Comparison of ENCODE assay signal across 8 cellular contexts in the genomic region with DNA sequence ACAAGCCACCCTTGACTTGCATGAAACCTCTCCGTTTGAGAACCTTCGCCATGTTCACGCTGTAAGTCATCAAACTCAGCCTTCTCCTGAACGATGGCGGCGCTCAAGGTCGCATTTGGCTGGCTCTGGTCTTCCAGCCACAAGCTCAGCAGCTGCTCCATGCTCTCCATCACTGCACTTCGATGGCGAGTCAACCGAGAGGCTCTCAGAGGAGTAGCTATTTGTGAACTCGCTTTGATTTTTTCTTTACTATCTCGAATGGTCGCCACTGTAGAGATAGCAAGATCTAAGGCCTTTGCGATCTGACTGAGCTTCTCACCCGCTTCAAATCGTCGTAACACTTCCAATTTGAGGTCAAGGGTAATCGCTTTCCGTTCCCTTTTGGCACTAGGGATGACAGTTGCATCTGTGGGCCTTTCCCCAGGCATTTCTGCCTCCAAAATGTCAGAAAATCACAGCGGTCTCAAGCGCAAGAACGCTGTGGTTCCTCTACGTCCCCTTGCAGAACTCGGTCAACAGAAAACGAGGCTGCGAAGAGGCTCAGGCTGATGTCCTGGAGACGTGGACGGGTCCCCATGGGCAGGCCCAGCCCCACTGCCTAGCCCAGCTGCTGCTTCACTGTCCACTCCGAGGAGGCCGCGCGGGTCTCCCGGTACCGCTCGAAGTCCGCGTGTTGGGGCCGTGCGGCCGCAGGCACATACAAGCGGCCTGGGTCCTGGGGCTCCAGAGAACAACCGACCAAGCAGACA.
DNase-seq lines count a peak whose midpoint lies in the region; ATAC-seq and TF ChIP-seq lines count a peak whose summit lies in the region.

No MANE protein-coding gene starts in this region.

- peaks cover 32% of the 10 kb centered on the region for H3K4me1 Mint-ChIP-seq in activated naive CD8-positive, alpha-beta T cell (ENCODE audit: low read depth)

- H3K27me3 Mint-ChIP-seq in activated naive CD8-positive, alpha-beta T cell = no peaks in the 10 kb centered on the region

- peak overlapping the region; percentile 91 for H3K9ac ChIP-seq in iPS-18a (ENCODE audit: low read length)
- peak overlapping the region; percentile 90 to 94 for H3K9ac ChIP-seq in stomach smooth muscle (ENCODE audit: low read length in 2 of 2)

- H3K9me3 Mint-ChIP-seq in activated naive CD8-positive, alpha-beta T cell (ENCODE audit: low read depth) = no peaks in the 10 kb centered on the region

- H3K4me1 ChIP-seq in iPS-18a (ENCODE audit: control insufficient read depth, low read depth, low read length) (peaks cover 6% of the 10 kb centered on the region), stomach smooth muscle (ENCODE audit: control insufficient read depth, insufficient read depth, low read length) (peaks cover 25% of the 10 kb centered on the region)

- TF ChIP-seq CTCF in C4-2B (conservative IDR thresholded peaks at IDR 0.05) = no peak

- peak overlapping the region; percentile 94 for H3K27ac ChIP-seq in C4-2B
- peak overlapping the region; percentile 20 for H3K27ac ChIP-seq in iPS-18a (ENCODE audit: low read length)
- peak overlapping the region; percentile 85 for H3K27ac ChIP-seq in stomach smooth muscle (ENCODE audit: low read length)

- H3K9me3 ChIP-seq in iPS-18a (ENCODE audit: control insufficient read depth, low read depth, low read length) (peaks cover 5% of the 10 kb centered on the region), stomach smooth muscle (ENCODE audit: control insufficient read depth in 2 of 2, low read length in 2 of 2) (no peaks in the 10 kb centered on the region)

- H3K4me3 Mint-ChIP-seq in activated naive CD8-positive, alpha-beta T cell = peak overlapping the region; percentile 98

- H3K36me3 ChIP-seq in iPS-18a (ENCODE audit: control insufficient read depth, low read depth, low read length) = no peaks in the 10 kb centered on the region
- peaks cover 0 to 5% of the 10 kb centered on the region in 2 donors for H3K36me3 ChIP-seq in stomach smooth muscle (ENCODE audit: control insufficient read depth in 2 of 2, insufficient read depth in 2 of 2, low read length in 2 of 2)

- peaks cover 6% of the 10 kb centered on the region for H3K27me3 ChIP-seq in iPS-18a (ENCODE audit: control insufficient read depth, insufficient read depth, low read length)
- H3K27me3 ChIP-seq in stomach smooth muscle (ENCODE audit: control insufficient read depth in 1 of 2, insufficient read depth in 2 of 2, low read length in 2 of 2) = no peaks in the 10 kb centered on the region

- H3K4me3 ChIP-seq in iPS-18a (ENCODE audit: low read length) (peak overlapping the region; percentile 88), stomach smooth muscle (ENCODE audit: low read length in 2 of 2) (peak overlapping the region; percentile 73 to 93)

- ATAC-seq in HG02759 (IDR thresholded peaks at IDR 0.05; ENCODE audit: unreplicated experiment) (peak; percentile 4), GM19452 (IDR thresholded peaks at IDR 0.05; ENCODE audit: unreplicated experiment) (no peak)

- peak overlapping the region; percentile 78 for H3K27ac Mint-ChIP-seq in activated naive CD8-positive, alpha-beta T cell

- DNase-seq in HCEC 1CT (no peak), UCSD-AML1 (lab: John Stamatoyannopoulos, UW; ENCODE audit: unreplicated experiment) (no peak)

- H3K36me3 Mint-ChIP-seq in activated naive CD8-positive, alpha-beta T cell = peaks cover 2% of the 10 kb centered on the region

Comparison
In these comparisons a context has a peak if more than half of its experiments do, and no peak if none do; other contexts are left out.
1. H3K27ac ChIP-seq: peak in every context shown above with its lines; median percentile 94 in C4-2B; 85 in stomach smooth muscle; 20 in iPS-18a.